In genomic region chr5:126647071-126647470, GRCh38 we compare ENCODE assay signal across 30 cellular contexts.
"Had no signal": no experiment of that assay in that cellular context is flagged by ENCODE, and none has a peak within 500 bp of the region (broad histone marks: within the 10 kb centered on the region; RNA-seq: fewer than 3 reads in every experiment).

No MANE protein-coding gene starts in this region.

- H3K9me3 ChIP-seq: body of pancreas had no signal

- H3K9ac ChIP-seq: SK-N-SH had no signal

- H3K4me3 ChIP-seq: adrenal gland, body of pancreas, breast epithelium, SJSA1 had no signal

- ATAC-seq: activated CD8-positive, alpha-beta T cell treated with anti-CD3 and anti-CD28 coated beads for 36 hours; activated T-cell treated with anti-CD3 and anti-CD28 coated beads, Interleukin-2, amount 50 U/mL, for 72 hours; activated T-helper 17 cell treated with anti-CD3 and anti-CD28 coated beads, Interleukin-2, amount 50 U/mL, for 72 hours; body of pancreas; Panc1 had no signal

- H3K4me2 ChIP-seq: SK-N-SH had no signal

- DNase-seq: activated CD4-positive, alpha-beta T cell treated with anti-CD3 and anti-CD28 coated beads, Interleukin-2, amount 10 ng/mL, durations not matched to agents 24 days and 14 days; activated CD4-positive, alpha-beta T cell treated with anti-CD3 and anti-CD28 coated beads, Interleukin-2, amount 50 U/mL, for 4 hours; activated CD8-positive, alpha-beta T cell treated with anti-CD3 and anti-CD28 coated beads for 36 hours; activated gamma-delta T cell; activated naive CD4-positive, alpha-beta T cell treated with Interleukin-2 at 50 U/mL for 16 hours; activated T-cell treated with anti-CD3 and anti-CD28 coated beads, Interleukin-2, amount 50 U/mL, for 1 hour; activated T-cell treated with anti-CD3 and anti-CD28 coated beads, Interleukin-2, amount 50 U/mL, for 72 hours; adrenal gland; body of pancreas; Karpas-422; KBM-7; NCI-H1105; NCI-H1417 treated with DMSO at 0.1 percent for 48 hours; NCI-H1930; NCI-H2171; NCI-H510A; NCI-H526; NCI-H774; SHP77; SK-N-SH had no signal

- H3K4me1 ChIP-seq: breast epithelium, SJSA1 had no signal

- H3K27me3 Mint-ChIP-seq: IgD-negative memory B cell had no signal

- H3K27me3 ChIP-seq: adrenal gland, body of pancreas, breast epithelium, SJSA1 had no signal

- H3K36me3 Mint-ChIP-seq: activated naive CD4-positive, alpha-beta T cell treated with anti-CD3 and anti-CD28 coated beads, Interleukin-2, amount 50 U/mL, for 24 hours; IgD-negative memory B cell had no signal

- H3K27ac ChIP-seq: adrenal gland, body of pancreas, breast epithelium, SJSA1 had no signal

- H3K4me1 Mint-ChIP-seq: activated CD4-positive, alpha-beta T cell treated with anti-CD3 and anti-CD28 coated beads, Interleukin-2, amount 10 ng/mL, durations not matched to agents 24 days and 14 days; activated naive CD4-positive, alpha-beta T cell treated with anti-CD3 and anti-CD28 coated beads, Interleukin-2, amount 50 U/mL, for 24 hours; activated T-helper 17 cell treated with anti-CD3 and anti-CD28 coated beads, Interleukin-2, amount 50 U/mL, for 72 hours; IgD-negative memory B cell had no signal

- H3K36me3 ChIP-seq: adrenal gland, breast epithelium, SJSA1 had no signal

- H3K4me3 Mint-ChIP-seq: activated CD4-positive, alpha-beta T cell treated with anti-CD3 and anti-CD28 coated beads, Interleukin-2, amount 10 ng/mL, durations not matched to agents 24 days and 14 days; activated CD8-positive, alpha-beta T cell treated with anti-CD3 and anti-CD28 coated beads for 36 hours; activated naive CD4-positive, alpha-beta T cell treated with anti-CD3 and anti-CD28 coated beads, Interleukin-2, amount 50 U/mL, for 24 hours; activated T-cell treated with anti-CD3 and anti-CD28 coated beads, Interleukin-2, amount 50 U/mL, for 72 hours; activated T-helper 17 cell treated with anti-CD3 and anti-CD28 coated beads, Interleukin-2, amount 50 U/mL, for 72 hours; IgD-negative memory B cell; T-helper 1 cell treated with Interleukin-12 subunit alpha and Interleukin-12 subunit beta and Interleukin-4 antibody, amounts not matched to agents 30 μg/mL and 1 μg/mL, for 36 hours; T-helper 2 cell treated with Interferon-gamma antibody and Interleukin-4, amounts not matched to agents 5 μg/mL and 100 μg/mL, for 36 hours had no signal

- FAIRE-seq: astrocyte, TTC549 had no signal

- H3K27ac Mint-ChIP-seq: activated CD4-positive, alpha-beta T cell treated with anti-CD3 and anti-CD28 coated beads, Interleukin-2, amount 10 ng/mL, durations not matched to agents 24 days and 14 days; activated CD8-positive, alpha-beta T cell treated with anti-CD3 and anti-CD28 coated beads for 36 hours; activated naive CD4-positive, alpha-beta T cell treated with anti-CD3 and anti-CD28 coated beads, Interleukin-2, amount 50 U/mL, for 24 hours; activated T-cell treated with anti-CD3 and anti-CD28 coated beads, Interleukin-2, amount 50 U/mL, for 72 hours; activated T-helper 17 cell treated with anti-CD3 and anti-CD28 coated beads, Interleukin-2, amount 50 U/mL, for 72 hours; IgD-negative memory B cell; T-helper 1 cell treated with Interleukin-12 subunit alpha and Interleukin-12 subunit beta and Interleukin-4 antibody, amounts not matched to agents 30 μg/mL and 1 μg/mL, for 36 hours; T-helper 2 cell treated with Interferon-gamma antibody and Interleukin-4, amounts not matched to agents 5 μg/mL and 100 μg/mL, for 36 hours had no signal
